1 cellular context compared by ENCODE assay signal in genomic region chr1:86991549-86992186, GRCh38.
A peak's percentile ranks its signal among the peaks of the same experiment; 100 is the strongest.
TF ChIP-seq lines count a peak whose summit lies in the region.

No MANE protein-coding gene starts in this region.

TF ChIP-seq in K562, 482 proteins besides CTCF, POLR2A, EP300 and RAD21 (continued from another document and continues in another):
- 0 out of 2 replicates have a peak, but pooled peaks have one; percentile 58 for TF ChIP-seq ARID3A (IDR thresholded peaks at IDR 0.05; ENCODE audit: borderline replicate concordance, low read depth, low read length)
- no peak for TF ChIP-seq PCBP2 (IDR thresholded peaks at IDR 0.05; ENCODE audit: low read depth, low read length, poor library complexity, severe bottlenecking)
- TF ChIP-seq NR2F6 (CRISPR knock-in tag; IDR thresholded peaks at IDR 0.05): no peak
- no peak for TF ChIP-seq HDAC1 (IDR thresholded peaks at IDR 0.05)
- TF ChIP-seq NFIC (IDR thresholded peaks at IDR 0.05): no peak; the same call in 1 of the 2 replicates
- TF ChIP-seq U2AF2 (optimal IDR thresholded peaks at IDR 0.05; ENCODE audit: low read depth, low read length): no peak
- TF ChIP-seq E4F1 (CRISPR knock-in tag; IDR thresholded peaks at IDR 0.05; ENCODE audit: borderline replicate concordance): no peak
- no peak for TF ChIP-seq RBFOX2 (IDR thresholded peaks at IDR 0.05; ENCODE audit: low read depth, low read length)
- TF ChIP-seq TEAD1 (CRISPR knock-in tag; IDR thresholded peaks at IDR 0.05): no peak
- no peak for TF ChIP-seq PTRF (tag; IDR thresholded peaks at IDR 0.05)
- TF ChIP-seq ZBTB40 (IDR thresholded peaks at IDR 0.05): no peak
- no peak for TF ChIP-seq ZBTB40 (CRISPR knock-in tag; IDR thresholded peaks at IDR 0.05)
- no peak for TF ChIP-seq EGR1 (conservative IDR thresholded peaks at IDR 0.05)
- no peak for TF ChIP-seq HOMEZ (CRISPR knock-in tag; IDR thresholded peaks at IDR 0.05)
- no peak for TF ChIP-seq POLR2H (tag; IDR thresholded peaks at IDR 0.05; ENCODE audit: low read depth)
- TF ChIP-seq HOXB6 (CRISPR knock-in tag; IDR thresholded peaks at IDR 0.05; ENCODE audit: borderline replicate concordance): no peak
- no peak for TF ChIP-seq ZNF57 (CRISPR knock-in tag; IDR thresholded peaks at IDR 0.05)
- TF ChIP-seq ATF2 (CRISPR knock-in tag; IDR thresholded peaks at IDR 0.05): no peak
- TF ChIP-seq ARID1B (IDR thresholded peaks at IDR 0.05): peak; percentile 89
- no peak for TF ChIP-seq DIDO1 (tag; IDR thresholded peaks at IDR 0.05; ENCODE audit: low read depth)
- peak; percentile 44; the same call in 1 of the 2 replicates for TF ChIP-seq STAT5A (IDR thresholded peaks at IDR 0.05; ENCODE audit: borderline replicate concordance, low read length)
- no peak for TF ChIP-seq HLTF (IDR thresholded peaks at IDR 0.05)
- TF ChIP-seq ZNF511 (CRISPR knock-in tag; IDR thresholded peaks at IDR 0.05): no peak
- TF ChIP-seq ZEB2 (IDR thresholded peaks at IDR 0.05): 0 out of 2 replicates have a peak, but pooled peaks have one; percentile 3
- TF ChIP-seq ZFX (CRISPR knock-in tag; IDR thresholded peaks at IDR 0.05): no peak
- 0 out of 2 replicates have a peak, but pooled peaks have one; percentile 31 for TF ChIP-seq BCL6 (CRISPR knock-in tag; IDR thresholded peaks at IDR 0.05)
- TF ChIP-seq E2F6 (IDR thresholded peaks at IDR 0.05; ENCODE audit: borderline replicate concordance in 1 of 2, extremely low read depth in 1 of 2, insufficient read depth in 1 of 2, insufficient read length in 1 of 2, low read depth in 1 of 2, low read length in 1 of 2, poor library complexity in 1 of 2, severe bottlenecking in 1 of 2): no peak
- TF ChIP-seq SRSF7 (optimal IDR thresholded peaks at IDR 0.05; ENCODE audit: low read depth, low read length): no peak
- peak; percentile 64; the same call in 1 of the 2 replicates for TF ChIP-seq HNRNPL (IDR thresholded peaks at IDR 0.05; ENCODE audit: low read depth, low read length)
- no peak for TF ChIP-seq CHD2 (IDR thresholded peaks at IDR 0.05; ENCODE audit: low read depth, low read length)
- no peak for TF ChIP-seq TARDBP (IDR thresholded peaks at IDR 0.05)
- no peak for TF ChIP-seq RUNX1 (IDR thresholded peaks at IDR 0.05; ENCODE audit: low read depth)
- no peak for TF ChIP-seq ZNF280A (IDR thresholded peaks at IDR 0.05; ENCODE audit: low read depth, partially characterized antibody)
- TF ChIP-seq CHAMP1 (IDR thresholded peaks at IDR 0.05): 0 out of 2 replicates have a peak, but pooled peaks have one; percentile 30
- no peak for TF ChIP-seq IRF9 (tag; IDR thresholded peaks at IDR 0.05)
- no peak for TF ChIP-seq KLF6 (CRISPR knock-in tag; IDR thresholded peaks at IDR 0.05; ENCODE audit: borderline replicate concordance)
- TF ChIP-seq SMARCE1 (IDR thresholded peaks at IDR 0.05): peak; percentile 53; the same call in 1 of the 2 replicates
